18 cellular contexts compared by ENCODE assay signal in genomic region chr16:54944002-54944401, GRCh38. TPM values are rescaled to one million over a fixed set of nuclear protein-coding genes. Genes with fewer than 3 reads are reported as not detected.
"Had no signal": no experiment of that assay in that cellular context is flagged by ENCODE, and none has a peak within 500 bp of the region (broad histone marks: within the 10 kb centered on the region; RNA-seq: fewer than 3 reads in every experiment).

No MANE protein-coding gene starts in this region.

- H3K9me3 ChIP-seq: left ventricle myocardium inferior, stomach, thyroid gland, upper lobe of left lung, vagina had no signal

- ATAC-seq: activated naive CD8-positive, alpha-beta T cell treated with anti-CD3 and anti-CD28 coated beads, Interleukin-2, amount 50 U/mL, for 24 hours; right cardiac atrium; stimulated activated naive B cell treated with anti-CD40 and anti-IgM and Interleukin-4, amounts not matched to agents 10 μg/mL and 1 μg/mL and 100 μg/mL, for 72 hours had no signal

- H3K27ac ChIP-seq: left ventricle myocardium inferior, stomach, thyroid gland, upper lobe of left lung, vagina had no signal

- H3K4me3 ChIP-seq: left ventricle myocardium inferior, stomach, thyroid gland, upper lobe of left lung, vagina had no signal

- H3K4me1 ChIP-seq: thyroid gland had no signal

- H3K36me3 ChIP-seq: left ventricle myocardium inferior, stomach, thyroid gland, upper lobe of left lung, vagina had no signal

- DNase-seq: activated B cell treated with CpG ODN at 0.5 μM for 24 hours; activated CD8-positive, alpha-beta memory T cell treated with anti-CD3 and anti-CD28 coated beads, Interleukin-2, amount 50 U/mL, for 4 hours; activated naive CD8-positive, alpha-beta T cell treated with anti-CD3 and anti-CD28 coated beads, Interleukin-2, amount 50 U/mL, for 24 hours; activated T-cell treated with anti-CD3 and anti-CD28 coated beads, Interleukin-2, amount 50 U/mL, for 24 hours; amygdala; caudate nucleus; dermis blood vessel endothelial cell; effector memory CD4-positive, alpha-beta T cell; left ventricle myocardium inferior; posterior cingulate gyrus; right cardiac atrium; stimulated activated CD4-positive, alpha-beta T cell treated with anti-CD3 and anti-CD28 coated beads, Interleukin-15, amount 100 ng/mL, for 24 hours; stimulated activated CD4-positive, alpha-beta T cell treated with anti-CD3 and anti-CD28 coated beads, Interleukin-2, amount 100 ng/mL, for 24 hours; stimulated activated naive B cell treated with anti-CD40 and anti-IgM and Interleukin-4, amounts not matched to agents 10 μg/mL and 1 μg/mL and 100 μg/mL, for 72 hours; stomach; thyroid gland; upper lobe of left lung had no signal

RNA-seq across cellular contexts. Expression of gene IRX5, which starts 13.3 kb away (rescaled TPM):
- total RNA-seq: activated B cell treated with CpG ODN at 0.5 μM for 24 hours had no signal
